ENCODE assay signal across 17 cellular contexts in the genomic region with DNA sequence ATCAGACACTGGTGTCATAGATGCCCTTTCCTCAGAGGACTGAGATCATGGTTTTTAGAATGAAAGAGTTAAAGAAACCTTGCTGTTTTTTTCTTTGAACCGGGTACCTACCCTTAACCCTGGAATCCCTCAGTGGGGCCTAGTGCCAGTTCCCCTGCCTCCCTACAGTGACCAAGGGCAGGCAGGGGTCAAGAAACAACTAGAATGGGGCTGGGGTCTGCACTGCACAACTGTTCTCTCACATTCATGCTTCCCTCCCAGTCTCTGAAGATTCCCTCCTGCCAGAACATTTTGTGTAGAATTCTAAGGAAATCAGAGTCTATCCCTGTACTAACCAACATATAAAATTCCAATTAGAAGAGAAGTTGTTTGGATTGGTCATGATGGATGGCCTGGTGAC. TPM values are rescaled to one million over a fixed set of nuclear protein-coding genes. Genes with fewer than 3 reads are reported as not detected.
A peak's percentile ranks its signal among the peaks of the same experiment; 100 is the strongest.
DNase-seq lines count a peak whose midpoint lies in the region; ATAC-seq and TF ChIP-seq lines count a peak whose summit lies in the region.
"Had no signal": no experiment of that assay in that cellular context is flagged by ENCODE, and none has a peak within 500 bp of the region (broad histone marks: within the 10 kb centered on the region; RNA-seq: fewer than 3 reads in every experiment).

No MANE protein-coding gene starts in this region.

- peaks cover 87% of the 10 kb centered on the region for H3K36me3 Mint-ChIP-seq in activated CD8-positive, alpha-beta memory T cell treated with anti-CD3 and anti-CD28 coated beads, Interleukin-2, amount 10 ng/mL, durations not matched to agents 7 days and 5 days
- peaks cover 98% of the 10 kb centered on the region for H3K36me3 Mint-ChIP-seq in stimulated activated effector memory CD8-positive, alpha-beta T cell treated with anti-CD3 and anti-CD28 coated beads, Interleukin-12 subunit alpha, Interleukin-12 subunit beta, amount 100 ng/mL, for 72 hours

- no peaks in the 10 kb centered on the region for H3K9me3 ChIP-seq in KOPT-K1 (ENCODE audit: insufficient read depth, low read length, poor library complexity, severe bottlenecking)
- no peaks in the 10 kb centered on the region for H3K9me3 ChIP-seq in breast epithelium
- H3K9me3 ChIP-seq: HAP-1, right atrium auricular region, SK-N-SH, suprapubic skin had no signal

- no peak for TF ChIP-seq CTCF in breast epithelium (IDR thresholded peaks at IDR 0.05)

- H3K4me1 ChIP-seq in breast epithelium: peaks cover 14% of the 10 kb centered on the region in 2 donors

- H3K36me3 ChIP-seq in KOPT-K1 (ENCODE audit: insufficient read depth, low read length) (peaks cover 72% of the 10 kb centered on the region), breast epithelium (no peaks in the 10 kb centered on the region)

- H3K4me3 Mint-ChIP-seq in activated CD8-positive, alpha-beta memory T cell treated with anti-CD3 and anti-CD28 coated beads, Interleukin-2, amount 10 ng/mL, durations not matched to agents 7 days and 5 days: no peak overlapping the region
- peak overlapping the region; percentile 60 for H3K4me3 Mint-ChIP-seq in stimulated activated effector memory CD8-positive, alpha-beta T cell treated with anti-CD3 and anti-CD28 coated beads, Interleukin-12 subunit alpha, Interleukin-12 subunit beta, amount 100 ng/mL, for 72 hours
- H3K4me3 Mint-ChIP-seq: WTC11 had no signal

- TF ChIP-seq POLR2A in breast epithelium (IDR thresholded peaks at IDR 0.05): no peak

- H3K4me3 ChIP-seq in breast epithelium: no peak overlapping the region
- H3K4me3 ChIP-seq: HAP-1, right atrium auricular region, suprapubic skin had no signal

- H3K27ac Mint-ChIP-seq in activated CD8-positive, alpha-beta memory T cell treated with anti-CD3 and anti-CD28 coated beads, Interleukin-2, amount 10 ng/mL, durations not matched to agents 7 days and 5 days: peak overlapping the region; percentile 90
- H3K27ac Mint-ChIP-seq in stimulated activated effector memory CD8-positive, alpha-beta T cell treated with anti-CD3 and anti-CD28 coated beads, Interleukin-12 subunit alpha, Interleukin-12 subunit beta, amount 100 ng/mL, for 72 hours: peak overlapping the region; percentile 88
- H3K27ac Mint-ChIP-seq: WTC11 had no signal

- H3K9me3 Mint-ChIP-seq in activated CD8-positive, alpha-beta memory T cell treated with anti-CD3 and anti-CD28 coated beads, Interleukin-2, amount 10 ng/mL, durations not matched to agents 7 days and 5 days (ENCODE audit: low read depth): no peaks in the 10 kb centered on the region
- H3K9me3 Mint-ChIP-seq in stimulated activated effector memory CD8-positive, alpha-beta T cell treated with anti-CD3 and anti-CD28 coated beads, Interleukin-12 subunit alpha, Interleukin-12 subunit beta, amount 100 ng/mL, for 72 hours: no peaks in the 10 kb centered on the region
- H3K9me3 Mint-ChIP-seq: WTC11 had no signal

- CTCF ChIA-PET in activated CD8-positive, alpha-beta memory T cell treated with anti-CD3 and anti-CD28 coated beads, Interleukin-2, amount 10 ng/mL, durations not matched to agents 7 days and 5 days (lab: Charles Lee): interaction anchor here (1.9 to 6.7 kb wide), 2 partner anchors 11 to 39 kb away, joined by 6 to 49 read pairs; no protein-coding TSS in a partner anchor

- no peaks in the 10 kb centered on the region for H3K27me3 ChIP-seq in breast epithelium
- H3K27me3 ChIP-seq: right atrium auricular region, suprapubic skin had no signal

- DNase-seq in activated CD8-positive, alpha-beta memory T cell treated with anti-CD3 and anti-CD28 coated beads, Interleukin-2, amount 10 ng/mL, durations not matched to agents 7 days and 5 days: no peak
- DNase-seq in activated CD8-positive, alpha-beta memory T cell treated with anti-CD3 and anti-CD28 coated beads for 24 hours: no peak
- no peak for DNase-seq in breast epithelium (ENCODE audit: low spot score in 2 of 2)
- DNase-seq in stimulated activated effector memory CD8-positive, alpha-beta T cell treated with anti-CD3 and anti-CD28 coated beads, Interleukin-12 subunit alpha, Interleukin-12 subunit beta, amount 100 ng/mL, for 72 hours (ENCODE audit: low spot score in 2 of 2): no peak
- DNase-seq in ureter (ENCODE audit: low spot score): no peak
- no peak for DNase-seq in NOMO-1 treated with DMSO at 0.1 percent for 48 hours (lab: John Stamatoyannopoulos, UW; ENCODE audit: unreplicated experiment)
- DNase-seq: activated effector memory CD4-positive, alpha-beta T cell treated with Interleukin-2 at 50 U/mL for 16 hours; caudate nucleus; DMS 273 treated with DMSO at 0.1 percent for 48 hours; left cardiac atrium; SK-N-SH had no signal

- peak overlapping the region; percentile 35 for H3K27ac ChIP-seq in KOPT-K1 (ENCODE audit: low read depth, low read length, poor library complexity, severe bottlenecking)
- H3K27ac ChIP-seq in breast epithelium: peak overlapping the region; percentile 2 to 35
- H3K27ac ChIP-seq: suprapubic skin had no signal

- intact Hi-C loops in breast epithelium (cut with DNase I; ENCODE audit: low total_unique reads): no loop called here

- no peak for ATAC-seq in activated CD8-positive, alpha-beta memory T cell treated with anti-CD3 and anti-CD28 coated beads, Interleukin-2, amount 10 ng/mL, durations not matched to agents 7 days and 5 days
- ATAC-seq in stimulated activated effector memory CD8-positive, alpha-beta T cell treated with anti-CD3 and anti-CD28 coated beads, Interleukin-12 subunit alpha, Interleukin-12 subunit beta, amount 100 ng/mL, for 72 hours: no peak
- ATAC-seq in GM18870 (IDR thresholded peaks at IDR 0.05; ENCODE audit: unreplicated experiment): no peak
- ATAC-seq: left cardiac atrium, WTC11 had no signal

- peaks cover 91% of the 10 kb centered on the region for H3K4me1 Mint-ChIP-seq in activated CD8-positive, alpha-beta memory T cell treated with anti-CD3 and anti-CD28 coated beads, Interleukin-2, amount 10 ng/mL, durations not matched to agents 7 days and 5 days
- peaks cover 89% of the 10 kb centered on the region for H3K4me1 Mint-ChIP-seq in stimulated activated effector memory CD8-positive, alpha-beta T cell treated with anti-CD3 and anti-CD28 coated beads, Interleukin-12 subunit alpha, Interleukin-12 subunit beta, amount 100 ng/mL, for 72 hours

- H3K27me3 Mint-ChIP-seq in activated CD8-positive, alpha-beta memory T cell treated with anti-CD3 and anti-CD28 coated beads, Interleukin-2, amount 10 ng/mL, durations not matched to agents 7 days and 5 days: no peaks in the 10 kb centered on the region

RNA-seq across cellular contexts. Expression of a gene that starts 47.9 kb away (rescaled TPM):
- 10 to 100 TPM; 47.3 to 50.5 TPM for total RNA-seq in activated CD8-positive, alpha-beta memory T cell treated with anti-CD3 and anti-CD28 coated beads, Interleukin-2, amount 10 ng/mL, durations not matched to agents 7 days and 5 days
- total RNA-seq in breast epithelium (100 to 1,000 TPM; 205 to 281 (median 243) TPM), ureter (177 TPM)
